In the genomic region with DNA sequence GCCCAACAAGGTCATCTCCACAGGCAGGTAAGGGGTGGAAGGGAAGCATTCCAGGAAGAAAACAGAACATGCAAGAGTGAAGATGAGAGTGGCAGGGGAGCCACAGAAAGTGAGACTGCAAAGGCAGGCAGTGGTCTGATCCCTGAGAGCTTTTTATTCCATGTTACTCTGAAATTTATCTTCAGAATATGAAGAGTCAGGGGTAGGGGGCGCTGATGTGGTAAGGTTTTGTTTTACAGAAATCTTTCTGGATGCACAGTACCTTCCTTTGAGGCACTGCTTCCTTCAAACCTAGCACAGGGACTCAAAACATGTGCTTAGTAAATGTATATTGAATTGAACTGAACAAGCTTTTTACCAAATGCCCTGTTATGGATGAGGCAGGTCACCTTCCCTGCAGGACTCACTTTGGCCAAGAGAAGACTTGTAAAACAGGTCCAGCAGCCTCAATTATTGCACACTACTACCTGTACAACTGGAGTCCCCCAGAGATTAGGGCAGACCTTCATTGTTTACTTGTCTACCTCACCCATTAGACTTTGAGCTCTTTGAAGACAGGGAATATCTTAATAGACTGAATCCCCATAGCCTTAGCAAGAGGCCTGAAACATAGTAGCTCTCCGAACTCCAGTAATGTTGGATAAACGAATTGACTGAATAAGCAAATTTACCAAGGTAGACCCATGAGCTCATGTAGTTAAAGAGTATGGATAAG, we compare ENCODE assay signal across 8 cellular contexts. TPM values are rescaled to one million over a fixed set of nuclear protein-coding genes. Genes with fewer than 3 reads are reported as not detected.
A peak's percentile ranks its signal among the peaks of the same experiment; 100 is the strongest.
DNase-seq lines count a peak whose midpoint lies in the region; ATAC-seq lines count a peak whose summit lies in the region.

No MANE protein-coding gene starts in this region.

- no peak for ATAC-seq in activated naive CD8-positive, alpha-beta T cell treated with anti-CD3 and anti-CD28 coated beads, Interleukin-2, amount 10 ng/mL, durations not matched to agents 7 days and 5 days (ENCODE audit: low read depth)
- ATAC-seq in GM21619 (IDR thresholded peaks at IDR 0.05; ENCODE audit: unreplicated experiment) (no peak), HG03442 (IDR thresholded peaks at IDR 0.05; ENCODE audit: unreplicated experiment) (no peak)

- H3K4me1 Mint-ChIP-seq in activated naive CD8-positive, alpha-beta T cell treated with anti-CD3 and anti-CD28 coated beads, Interleukin-2, amount 10 ng/mL, durations not matched to agents 7 days and 5 days, result peaks cover 32% of the 10 kb centered on the region

- H3K27me3 Mint-ChIP-seq in activated naive CD8-positive, alpha-beta T cell treated with anti-CD3 and anti-CD28 coated beads, Interleukin-2, amount 10 ng/mL, durations not matched to agents 7 days and 5 days, result peaks cover 18% of the 10 kb centered on the region

- peaks cover 7% of the 10 kb centered on the region for H3K36me3 Mint-ChIP-seq in activated naive CD8-positive, alpha-beta T cell treated with anti-CD3 and anti-CD28 coated beads, Interleukin-2, amount 10 ng/mL, durations not matched to agents 7 days and 5 days

- no peaks in the 10 kb centered on the region for H3K9me3 Mint-ChIP-seq in activated naive CD8-positive, alpha-beta T cell treated with anti-CD3 and anti-CD28 coated beads, Interleukin-2, amount 10 ng/mL, durations not matched to agents 7 days and 5 days

- DNase-seq in NCI-H146 (lab: John Stamatoyannopoulos, UW) (peak; percentile 39), NCI-H146 treated with DMSO at 0.1 percent for 48 hours (lab: John Stamatoyannopoulos, UW; ENCODE audit: unreplicated experiment) (no peak), NCI-H1092 treated with DMSO at 0.1 percent for 48 hours (lab: John Stamatoyannopoulos, UW) (peak; percentile 27), mucosa of gallbladder (ENCODE audit: low spot score) (peak; percentile 90)
- DNase-seq in activated naive CD8-positive, alpha-beta T cell treated with anti-CD3 and anti-CD28 coated beads, Interleukin-2, amount 10 ng/mL, durations not matched to agents 7 days and 5 days, result no peak
- no peak for DNase-seq in effector CD8-positive, alpha-beta T cell (lab: John Stamatoyannopoulos, UW)

- peak overlapping the region; percentile 40 for H3K27ac Mint-ChIP-seq in activated naive CD8-positive, alpha-beta T cell treated with anti-CD3 and anti-CD28 coated beads, Interleukin-2, amount 10 ng/mL, durations not matched to agents 7 days and 5 days

- POLR2A ChIA-PET in activated naive CD8-positive, alpha-beta T cell treated with anti-CD3 and anti-CD28 coated beads, Interleukin-2, amount 10 ng/mL, durations not matched to agents 7 days and 5 days (lab: Charles Lee), result interaction anchor here (1.2 to 3.2 kb wide), 2 partner anchors 25 to 60 kb away, joined by 3 to 14 read pairs; no protein-coding TSS in a partner anchor

- H3K4me3 Mint-ChIP-seq in activated naive CD8-positive, alpha-beta T cell treated with anti-CD3 and anti-CD28 coated beads, Interleukin-2, amount 10 ng/mL, durations not matched to agents 7 days and 5 days, result peak overlapping the region; percentile 91

RNA-seq across cellular contexts. Expression of a gene that starts 2.2 kb away (rescaled TPM):
- total RNA-seq in activated naive CD8-positive, alpha-beta T cell treated with anti-CD3 and anti-CD28 coated beads, Interleukin-2, amount 10 ng/mL, durations not matched to agents 7 days and 5 days, result 10 to 100 TPM; 77.2 to 83.6 TPM
- 114 TPM for total RNA-seq in mucosa of gallbladder

Comparison
In these comparisons a context has a peak if more than half of its experiments do, and no peak if none do; other contexts are left out.
1. DNase-seq: peak in NCI-H146 (single experiment), NCI-H1092 treated with DMSO at 0.1 percent for 48 hours (single experiment) and mucosa of gallbladder (single experiment); none in NCI-H146 treated with DMSO at 0.1 percent for 48 hours (single experiment), activated naive CD8-positive, alpha-beta T cell treated with anti-CD3 and anti-CD28 coated beads, Interleukin-2, amount 10 ng/mL, durations not matched to agents 7 days and 5 days (single experiment) and effector CD8-positive, alpha-beta T cell (single experiment).